In the genomic region with DNA sequence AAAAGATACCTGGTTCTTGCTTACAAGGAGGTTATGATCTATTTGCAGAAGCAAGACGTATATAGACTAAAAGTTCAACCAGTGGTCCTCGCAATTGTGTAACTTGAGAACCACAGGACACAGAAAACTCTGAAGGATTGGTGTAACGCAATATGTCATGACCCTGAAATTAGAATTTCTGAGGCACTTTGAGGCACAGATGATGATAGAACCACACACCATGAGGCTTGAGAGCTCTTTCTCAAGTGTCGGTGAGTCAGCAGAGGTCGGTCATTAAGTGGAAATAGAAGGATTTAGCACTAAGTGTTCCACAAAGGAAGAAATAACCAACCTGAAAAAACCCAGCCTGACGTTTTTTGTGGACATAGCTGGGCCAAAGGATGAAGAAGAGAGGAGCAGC, we compare ENCODE assay signal across 19 cellular contexts. TPM values are rescaled to one million over a fixed set of nuclear protein-coding genes. Genes with fewer than 3 reads are reported as not detected.
DNase-seq lines count a peak whose midpoint lies in the region; ATAC-seq and TF ChIP-seq lines count a peak whose summit lies in the region.
"Had no signal": no experiment of that assay in that cellular context is flagged by ENCODE, and none has a peak within 500 bp of the region (broad histone marks: within the 10 kb centered on the region; RNA-seq: fewer than 3 reads in every experiment).

No MANE protein-coding gene starts in this region.

- H3K9me3 Mint-ChIP-seq in chondrocyte (ENCODE audit: low read depth) (no peaks in the 10 kb centered on the region), HFFc6 (no peaks in the 10 kb centered on the region)
- H3K9me3 Mint-ChIP-seq: activated CD4-positive, alpha-beta memory T cell treated with anti-CD3 and anti-CD28 coated beads for 36 hours; activated T-helper 1 cell treated with anti-CD3 and anti-CD28 coated beads, Interleukin-12 subunit alpha, Interleukin-12 subunit beta, Interleukin-2, Interleukin-4 antibody, amounts not matched to agents 30 ng/mL and 10 ng/mL and 1 ng/mL, durations not matched to agents 14 hours and 24 hours and 36 hours; stimulated activated naive CD8-positive, alpha-beta T cell treated with anti-CD3 and anti-CD28 coated beads, Interleukin-15, Interleukin-2, amounts not matched to agents 100 ng/mL and 50 ng/mL, for 24 hours had no signal

- intact Hi-C loops in sciatic nerve (cut with DNase I), result no loop called here

- H3K4me3 Mint-ChIP-seq in chondrocyte (ENCODE audit: unreplicated experiment) (no peak overlapping the region), HFFc6 (no peak overlapping the region)
- H3K4me3 Mint-ChIP-seq: activated CD4-positive, alpha-beta memory T cell treated with anti-CD3 and anti-CD28 coated beads for 36 hours; activated T-helper 1 cell treated with anti-CD3 and anti-CD28 coated beads, Interleukin-12 subunit alpha, Interleukin-12 subunit beta, Interleukin-2, Interleukin-4 antibody, amounts not matched to agents 30 ng/mL and 10 ng/mL and 1 ng/mL, durations not matched to agents 14 hours and 24 hours and 36 hours; stimulated activated naive CD8-positive, alpha-beta T cell treated with anti-CD3 and anti-CD28 coated beads, Interleukin-15, Interleukin-2, amounts not matched to agents 100 ng/mL and 50 ng/mL, for 24 hours had no signal

- H3K4me1 Mint-ChIP-seq in chondrocyte (ENCODE audit: low read depth) (peaks cover 10% of the 10 kb centered on the region), HFFc6 (ENCODE audit: low read depth) (peaks cover 6% of the 10 kb centered on the region; the same call in 1 of the 2 replicates)

- no peaks in the 10 kb centered on the region for H3K36me3 Mint-ChIP-seq in chondrocyte (ENCODE audit: low read depth)
- H3K36me3 Mint-ChIP-seq in HFFc6 (ENCODE audit: low read depth), result no peaks in the 10 kb centered on the region
- H3K36me3 Mint-ChIP-seq: activated CD4-positive, alpha-beta memory T cell treated with anti-CD3 and anti-CD28 coated beads for 36 hours had no signal

- ATAC-seq in sciatic nerve (no peak), GM19467 (IDR thresholded peaks at IDR 0.05; ENCODE audit: unreplicated experiment) (no peak)
- ATAC-seq: left cardiac atrium had no signal

- no peaks in the 10 kb centered on the region for H3K27me3 Mint-ChIP-seq in chondrocyte (ENCODE audit: low read depth)
- H3K27me3 Mint-ChIP-seq in HFFc6 (ENCODE audit: insufficient read depth), result no peaks in the 10 kb centered on the region
- H3K27me3 Mint-ChIP-seq: stimulated activated naive CD8-positive, alpha-beta T cell treated with anti-CD3 and anti-CD28 coated beads, Interleukin-15, Interleukin-2, amounts not matched to agents 100 ng/mL and 50 ng/mL, for 24 hours had no signal

- DNase-seq in EH (ENCODE audit: low read depth), result peak; percentile 49
- DNase-seq in NB4 (ENCODE audit: low read depth), result peak; percentile 7
- no peak for DNase-seq in chondrocyte (ENCODE audit: low spot score)
- DNase-seq in myocyte (ENCODE audit: low read depth), result peak; percentile 80
- DNase-seq in sciatic nerve (ENCODE audit: low spot score), result no peak
- no peak for DNase-seq in cerebellar cortex (ENCODE audit: low spot score)
- no peak for DNase-seq in HFFc6
- DNase-seq: activated CD4-positive, alpha-beta memory T cell treated with anti-CD3 and anti-CD28 coated beads for 36 hours; amniotic stem cell; Caco-2; erythroblast; Karpas-422; left cardiac atrium; NCI-H187; NCI-H510A; SK-N-SH had no signal

- TF ChIP-seq POLR2A in NB4 (IDR thresholded peaks at IDR 0.05; ENCODE audit: extremely low read depth, insufficient read length), result no peak

- no peak for TF ChIP-seq CTCF in NB4 (IDR thresholded peaks at IDR 0.05; ENCODE audit: low read depth, low read length)
- TF ChIP-seq CTCF in chondrocyte (IDR thresholded peaks at IDR 0.05), result no peak
- TF ChIP-seq CTCF in HFFc6 (IDR thresholded peaks at IDR 0.05), result no peak

- H3K4me3 ChIP-seq in NB4 (ENCODE audit: low read depth, low read length), result no peak overlapping the region

- H3K27ac Mint-ChIP-seq in chondrocyte (ENCODE audit: unreplicated experiment) (peak overlapping the region; percentile 13), HFFc6 (no peak overlapping the region)
- H3K27ac Mint-ChIP-seq: activated CD4-positive, alpha-beta memory T cell treated with anti-CD3 and anti-CD28 coated beads for 36 hours; activated T-helper 1 cell treated with anti-CD3 and anti-CD28 coated beads, Interleukin-12 subunit alpha, Interleukin-12 subunit beta, Interleukin-2, Interleukin-4 antibody, amounts not matched to agents 30 ng/mL and 10 ng/mL and 1 ng/mL, durations not matched to agents 14 hours and 24 hours and 36 hours; stimulated activated naive CD8-positive, alpha-beta T cell treated with anti-CD3 and anti-CD28 coated beads, Interleukin-15, Interleukin-2, amounts not matched to agents 100 ng/mL and 50 ng/mL, for 24 hours had no signal

RNA-seq across cellular contexts. Expression of gene CCN2, which starts 15.3 kb away (rescaled TPM):
- total RNA-seq in chondrocyte, result 1,296 to 1,346 TPM (median 1,334 TPM) in 3 replicates
- 16.1 and 20.2 TPM in 2 replicates for total RNA-seq in myocyte
- polyA plus RNA-seq in myocyte (2012), result 1,172 TPM
- total RNA-seq in sciatic nerve, result 176 TPM
- 100 to 1,000 TPM; 493 to 923 (median 550) TPM for total RNA-seq in HFFc6 (2021; fragmentation: NEBNext Ultra II Directional; extraction: Animal tissue kit (Norgen Biotek cat#: 25700))
- total RNA-seq: activated CD4-positive, alpha-beta memory T cell treated with anti-CD3 and anti-CD28 coated beads for 36 hours; activated T-helper 1 cell treated with anti-CD3 and anti-CD28 coated beads, Interleukin-12 subunit alpha, Interleukin-12 subunit beta, Interleukin-2, Interleukin-4 antibody, amounts not matched to agents 30 ng/mL and 10 ng/mL and 1 ng/mL, durations not matched to agents 14 hours and 24 hours and 36 hours had no signal

Comparison
In these comparisons a context has a peak if more than half of its experiments do, and no peak if none do; other contexts are left out.
1. DNase-seq: peak in EH (single experiment), NB4 (single experiment) and myocyte (single experiment); none in chondrocyte (single experiment), sciatic nerve (single experiment), cerebellar cortex (single experiment) and HFFc6 (single experiment).